8 cellular contexts compared by ENCODE assay signal in genomic region chr22:28051787-28052356, GRCh38.
DNase-seq lines count a peak whose midpoint lies in the region; ATAC-seq, FAIRE-seq and TF ChIP-seq lines count a peak whose summit lies in the region.

No MANE protein-coding gene starts in this region.

- no peak overlapping the region for H3K4me2 ChIP-seq in astrocyte (ENCODE audit: low read length)

- H3K36me3 Mint-ChIP-seq in astrocyte (ENCODE audit: low read depth, unreplicated experiment): no peaks in the 10 kb centered on the region

- no peaks in the 10 kb centered on the region for H3K9me3 ChIP-seq in astrocyte (ENCODE audit: insufficient read depth, low read depth, low read length)

- no peaks in the 10 kb centered on the region for H3K27me3 ChIP-seq in astrocyte (ENCODE audit: insufficient read depth, low read length)

- H4K20me1 ChIP-seq in astrocyte (ENCODE audit: insufficient read depth, low read length): no peaks in the 10 kb centered on the region

- H3K4me3 ChIP-seq in GM12875 (ENCODE audit: low read depth, low read length) (no peak overlapping the region), astrocyte (ENCODE audit: insufficient read depth, low read depth, low read length) (no peak overlapping the region)

- no peaks in the 10 kb centered on the region for H3K4me1 Mint-ChIP-seq in astrocyte (ENCODE audit: low read depth, unreplicated experiment)

- no peak overlapping the region for H3K27ac Mint-ChIP-seq in astrocyte (ENCODE audit: unreplicated experiment)

- no peak for FAIRE-seq in astrocyte (lab: Jason Lieb, UNC)

- no peaks in the 10 kb centered on the region for H3K36me3 ChIP-seq in astrocyte (ENCODE audit: insufficient read depth, low read length)

- peaks cover 5% of the 10 kb centered on the region for H3K4me1 ChIP-seq in astrocyte (ENCODE audit: insufficient read depth, low read length)

- DNase-seq in AG08396 (ENCODE audit: low spot score) (peak; percentile 62), NCI-H82 treated with DMSO at 0.1 percent for 48 hours (lab: John Stamatoyannopoulos, UW; ENCODE audit: unreplicated experiment) (peak; percentile 44), astrocyte (ENCODE audit: low read depth) (no peak), iPS DF 19.7 (ENCODE audit: low read depth, low spot score) (peak; percentile 23)
- peak; percentile 38 for DNase-seq in stimulated activated CD4-positive, alpha-beta T cell treated with anti-CD3 and anti-CD28 coated beads, Interleukin-12 subunit alpha, Interleukin-12 subunit beta, amount 100 ng/mL, for 4 hours

- H3K9ac ChIP-seq in astrocyte (ENCODE audit: low read length): no peak overlapping the region

- peaks cover 3% of the 10 kb centered on the region for H3K27me3 Mint-ChIP-seq in astrocyte (ENCODE audit: low read depth, unreplicated experiment)

- no peaks in the 10 kb centered on the region for H3K79me2 ChIP-seq in astrocyte (ENCODE audit: insufficient read depth, low read length)

- H2AFZ ChIP-seq in astrocyte (ENCODE audit: low read depth, low read length): no peak overlapping the region

- no peak overlapping the region for H3K27ac ChIP-seq in astrocyte (ENCODE audit: low read depth, low read length)

- no peak overlapping the region for H3K4me3 Mint-ChIP-seq in astrocyte (ENCODE audit: unreplicated experiment)

- ATAC-seq in HG02571 (IDR thresholded peaks at IDR 0.05; ENCODE audit: unreplicated experiment) (no peak), GM19324 (IDR thresholded peaks at IDR 0.05; ENCODE audit: low FRiP score, unreplicated experiment) (no peak)

- TF ChIP-seq CTCF in GM12875 (IDR thresholded peaks at IDR 0.05; ENCODE audit: borderline replicate concordance, insufficient read depth, low read depth, low read length): peak; percentile 82
- TF ChIP-seq CTCF in astrocyte (IDR thresholded peaks at IDR 0.05; ENCODE audit: insufficient read depth, low read depth, low read length): peak; percentile 91

- H3K9me3 Mint-ChIP-seq in astrocyte (ENCODE audit: unreplicated experiment): peaks cover 3% of the 10 kb centered on the region
